Comparison of ENCODE assay signal across 8 cellular contexts in the genomic region with DNA sequence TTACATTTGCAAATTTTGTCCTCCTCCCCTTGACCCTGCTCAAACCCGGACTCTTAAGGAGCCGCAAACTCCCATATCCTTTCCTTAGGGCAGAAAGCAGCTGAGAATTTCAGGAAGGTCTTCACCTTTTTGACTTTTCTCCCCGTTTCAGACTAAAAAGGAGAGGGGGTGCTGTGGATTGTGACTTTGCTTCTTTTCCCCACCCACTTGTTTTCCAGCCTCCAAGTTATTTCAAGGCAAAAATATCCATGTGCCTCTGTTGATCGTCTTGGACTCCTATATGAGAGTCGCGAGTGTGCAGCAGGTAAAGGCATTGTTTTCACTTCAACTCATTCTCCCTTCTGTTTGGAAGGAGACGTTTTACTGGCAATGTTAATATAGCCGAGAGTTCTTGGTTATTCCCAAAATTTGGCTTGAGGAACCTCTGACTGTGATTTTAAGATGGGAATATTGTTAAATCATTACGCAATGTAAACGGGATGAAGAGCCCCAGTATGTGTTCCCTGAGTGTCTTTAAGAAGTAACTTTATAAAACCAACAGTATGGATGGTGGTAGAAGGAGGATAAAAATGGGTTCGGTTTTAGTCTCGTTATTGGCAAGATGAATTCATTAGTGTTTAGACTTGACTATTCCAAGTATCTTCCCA. TPM values are rescaled to one million over a fixed set of nuclear protein-coding genes. Genes with fewer than 3 reads are reported as not detected.
DNase-seq lines count a peak whose midpoint lies in the region; ATAC-seq and TF ChIP-seq lines count a peak whose summit lies in the region.

No MANE protein-coding gene starts in this region.

- H3K36me3 Mint-ChIP-seq in WTC11 = no peaks in the 10 kb centered on the region

- DNase-seq in WTC11 (ENCODE audit: low spot score) (no peak), psoas muscle (no peak), hepatic stellate cell (ENCODE audit: low spot score) (no peak), BE2C (no peak)

- H3K4me3 ChIP-seq in gastroesophageal sphincter = peak overlapping the region; percentile 72 to 79
- peak overlapping the region; percentile 82 for H3K4me3 ChIP-seq in psoas muscle
- no peak overlapping the region for H3K4me3 ChIP-seq in BE2C (ENCODE audit: low read depth, low read length)

- 6 to 10% methylated on average over 5 to 12 of the region's 12 CpGs for WGBS in gastroesophageal sphincter (ENCODE audit: low coverage in 1 of 2), 2 donors
- WGBS in psoas muscle, 3 donors = 19 to 49% (median 20%) methylated on average over 12 of the region's 12 CpGs

- H3K9me3 Mint-ChIP-seq in WTC11 = peaks cover 9% of the 10 kb centered on the region

- POLR2A ChIA-PET in WTC11 (lab: Charles Lee) = no interaction called here

- H3K27me3 ChIP-seq in gastroesophageal sphincter (no peaks in the 10 kb centered on the region), psoas muscle (ENCODE audit: insufficient read depth in 3 of 3, low read length in 2 of 3) (no peaks in the 10 kb centered on the region), BE2C (peaks cover 36% of the 10 kb centered on the region)

- ATAC-seq in WTC11 (peak; percentile 63), gastroesophageal sphincter (no peak), psoas muscle (peak in 2 of 4 donors; percentile 9 to 11), GM21515 (IDR thresholded peaks at IDR 0.05; ENCODE audit: unreplicated experiment) (no peak), GM18505 (IDR thresholded peaks at IDR 0.05; ENCODE audit: unreplicated experiment) (no peak)

- H3K27ac ChIP-seq in gastroesophageal sphincter = peak overlapping the region; percentile 87 to 98 (median 94)
- peak overlapping the region; percentile 93 for H3K27ac ChIP-seq in psoas muscle

- no peak for TF ChIP-seq EP300 in gastroesophageal sphincter (IDR thresholded peaks at IDR 0.05)

- H3K4me1 Mint-ChIP-seq in WTC11 = peaks cover 24% of the 10 kb centered on the region

- H3K4me1 ChIP-seq in ES-I3 (ENCODE audit: insufficient read depth, low read length) (no peaks in the 10 kb centered on the region), gastroesophageal sphincter (peaks cover 4 to 48% (median 5%) of the 10 kb centered on the region in 3 donors), psoas muscle (peaks cover 16% of the 10 kb centered on the region), BE2C (no peaks in the 10 kb centered on the region)

- intact Hi-C loops in psoas muscle (cut with DNase I) = loop anchor here (5.0 to 10.0 kb wide), 2 partner anchors 71 to 73 kb away; no protein-coding TSS in a partner anchor

- no peak overlapping the region for H3K27ac Mint-ChIP-seq in WTC11

- H3K4me3 Mint-ChIP-seq in WTC11 = peak overlapping the region; percentile 68

- CTCF ChIA-PET in WTC11 (lab: Charles Lee) = no interaction called here

- peak overlapping the region; percentile 74; the same call in 1 of the 2 replicates for H3K9ac ChIP-seq in ES-I3 (ENCODE audit: low read depth, low read length)

- peaks cover 37% of the 10 kb centered on the region for H3K27me3 Mint-ChIP-seq in WTC11 (ENCODE audit: low read depth)

- H3K36me3 ChIP-seq in ES-I3 (ENCODE audit: insufficient read depth, low read length) (no peaks in the 10 kb centered on the region), gastroesophageal sphincter (no peaks in the 10 kb centered on the region), psoas muscle (ENCODE audit: insufficient read depth in 1 of 2, low read depth in 1 of 2) (no peaks in the 10 kb centered on the region), BE2C (no peaks in the 10 kb centered on the region)

- H3K9me3 ChIP-seq in ES-I3 (ENCODE audit: control insufficient read depth, insufficient read depth, low read length) (no peaks in the 10 kb centered on the region), gastroesophageal sphincter (no peaks in the 10 kb centered on the region), psoas muscle (no peaks in the 10 kb centered on the region), BE2C (no peaks in the 10 kb centered on the region)

- TF ChIP-seq POLR2A in gastroesophageal sphincter (IDR thresholded peaks at IDR 0.05) (no peak), GM18505 (IDR thresholded peaks at IDR 0.05; ENCODE audit: borderline replicate concordance, extremely low read depth, insufficient read depth, insufficient read length) (no peak)

- TF ChIP-seq CTCF in WTC11 (IDR thresholded peaks at IDR 0.05) (no peak), gastroesophageal sphincter (IDR thresholded peaks at IDR 0.05) (no peak), psoas muscle (IDR thresholded peaks at IDR 0.05) (no peak), BE2C (IDR thresholded peaks at IDR 0.05; ENCODE audit: low read depth, low read length) (no peak)

TF ChIP-seq in WTC11, 78 proteins besides CTCF, POLR2A, EP300 and RAD21:
- TF ChIP-seq ZNF423 (CRISPR knock-in tag; IDR thresholded peaks at IDR 0.05) = no peak
- TF ChIP-seq ZNF396 (CRISPR knock-in tag; IDR thresholded peaks at IDR 0.05; ENCODE audit: borderline replicate concordance) = no peak
- TF ChIP-seq, protein P1, sequence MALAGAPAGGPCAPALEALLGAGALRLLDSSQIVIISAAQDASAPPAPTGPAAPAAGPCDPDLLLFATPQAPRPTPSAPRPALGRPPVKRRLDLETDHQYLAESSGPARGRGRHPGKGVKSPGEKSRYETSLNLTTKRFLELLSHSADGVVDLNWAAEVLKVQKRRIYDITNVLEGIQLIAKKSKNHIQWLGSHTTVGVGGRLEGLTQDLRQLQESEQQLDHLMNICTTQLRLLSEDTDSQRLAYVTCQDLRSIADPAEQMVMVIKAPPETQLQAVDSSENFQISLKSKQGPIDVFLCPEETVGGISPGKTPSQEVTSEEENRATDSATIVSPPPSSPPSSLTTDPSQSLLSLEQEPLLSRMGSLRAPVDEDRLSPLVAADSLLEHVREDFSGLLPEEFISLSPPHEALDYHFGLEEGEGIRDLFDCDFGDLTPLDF (CRISPR knock-in tag; IDR thresholded peaks at IDR 0.05) = no peak
- no peak for TF ChIP-seq SP1 (CRISPR knock-in tag; conservative IDR thresholded peaks at IDR 0.05)
- TF ChIP-seq ESRRA (CRISPR knock-in tag; IDR thresholded peaks at IDR 0.05; ENCODE audit: borderline replicate concordance) = no peak
- TF ChIP-seq TEAD4 (CRISPR knock-in tag; IDR thresholded peaks at IDR 0.05) = no peak
- TF ChIP-seq, protein P2, sequence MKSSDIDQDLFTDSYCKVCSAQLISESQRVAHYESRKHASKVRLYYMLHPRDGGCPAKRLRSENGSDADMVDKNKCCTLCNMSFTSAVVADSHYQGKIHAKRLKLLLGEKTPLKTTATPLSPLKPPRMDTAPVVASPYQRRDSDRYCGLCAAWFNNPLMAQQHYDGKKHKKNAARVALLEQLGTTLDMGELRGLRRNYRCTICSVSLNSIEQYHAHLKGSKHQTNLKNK (CRISPR knock-in tag; IDR thresholded peaks at IDR 0.05) = no peak
- TF ChIP-seq ZNF263 (CRISPR knock-in tag; IDR thresholded peaks at IDR 0.05; ENCODE audit: low read depth) = no peak
- no peak for TF ChIP-seq CBFB (CRISPR knock-in tag; IDR thresholded peaks at IDR 0.05; ENCODE audit: low read depth)
- no peak for TF ChIP-seq HMGA2 (CRISPR knock-in tag; IDR thresholded peaks at IDR 0.05)
- TF ChIP-seq ZNF416 (CRISPR knock-in tag; IDR thresholded peaks at IDR 0.05) = no peak
- TF ChIP-seq, protein P3, sequence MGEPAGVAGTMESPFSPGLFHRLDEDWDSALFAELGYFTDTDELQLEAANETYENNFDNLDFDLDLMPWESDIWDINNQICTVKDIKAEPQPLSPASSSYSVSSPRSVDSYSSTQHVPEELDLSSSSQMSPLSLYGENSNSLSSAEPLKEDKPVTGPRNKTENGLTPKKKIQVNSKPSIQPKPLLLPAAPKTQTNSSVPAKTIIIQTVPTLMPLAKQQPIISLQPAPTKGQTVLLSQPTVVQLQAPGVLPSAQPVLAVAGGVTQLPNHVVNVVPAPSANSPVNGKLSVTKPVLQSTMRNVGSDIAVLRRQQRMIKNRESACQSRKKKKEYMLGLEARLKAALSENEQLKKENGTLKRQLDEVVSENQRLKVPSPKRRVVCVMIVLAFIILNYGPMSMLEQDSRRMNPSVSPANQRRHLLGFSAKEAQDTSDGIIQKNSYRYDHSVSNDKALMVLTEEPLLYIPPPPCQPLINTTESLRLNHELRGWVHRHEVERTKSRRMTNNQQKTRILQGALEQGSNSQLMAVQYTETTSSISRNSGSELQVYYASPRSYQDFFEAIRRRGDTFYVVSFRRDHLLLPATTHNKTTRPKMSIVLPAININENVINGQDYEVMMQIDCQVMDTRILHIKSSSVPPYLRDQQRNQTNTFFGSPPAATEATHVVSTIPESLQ (CRISPR knock-in tag; IDR thresholded peaks at IDR 0.05) = no peak
TF ChIP-seq in WTC11: peak in this region for 0.

RNA-seq across cellular contexts. Expression of a gene that starts 0.7 kb away (rescaled TPM):
- total RNA-seq in WTC11 (2021) (0.23 to 0.46 TPM (median 0.46 TPM) in 3 replicates), gastroesophageal sphincter (10 to 100 TPM; 22.7 to 35.2 (median 29.3) TPM), psoas muscle (1 to 10 TPM; 4.7 to 8.4 (median 6.8) TPM)
- polyA plus RNA-seq in psoas muscle = 1 to 10 TPM in 2 of 3 donors, under 1 TPM in 1; 0.74 to 3.7 (median 1.8) TPM
- not detected for polyA plus RNA-seq in BE2C (2012; ENCODE audit: insufficient read depth, insufficient read length, low read depth)
